In genomic region chr11:126288237-126288636, GRCh38 we compare ENCODE assay signal across 18 cellular contexts. TPM values are rescaled to one million over a fixed set of nuclear protein-coding genes. Genes with fewer than 3 reads are reported as not detected.
A peak's percentile ranks its signal among the peaks of the same experiment; 100 is the strongest.
DNase-seq lines count a peak whose midpoint lies in the region; ATAC-seq and TF ChIP-seq lines count a peak whose summit lies in the region.
"Had no signal": no experiment of that assay in that cellular context is flagged by ENCODE, and none has a peak within 500 bp of the region (broad histone marks: within the 10 kb centered on the region; RNA-seq: fewer than 3 reads in every experiment).

No MANE protein-coding gene starts in this region.

- no peak for ATAC-seq in stimulated activated naive CD8-positive, alpha-beta T cell treated with anti-CD3 and anti-CD28 coated beads, Interleukin-15, amount 100 ng/mL, for 72 hours
- ATAC-seq in Panc1 (no peak), GM21576 (IDR thresholded peaks at IDR 0.05; ENCODE audit: unreplicated experiment) (no peak)
- ATAC-seq: CD8-positive, alpha-beta T cell had no signal

- H3K9me3 ChIP-seq in Panc1 (ENCODE audit: control insufficient read depth, insufficient read depth, low read depth, low read length) = no peaks in the 10 kb centered on the region
- no peaks in the 10 kb centered on the region for H3K9me3 ChIP-seq in neural cell (ENCODE audit: low read length)
- H3K9me3 ChIP-seq: BLaER1, Caco-2 had no signal

- H3K27ac ChIP-seq in Panc1 (ENCODE audit: low read length) (no peak overlapping the region), neural cell (ENCODE audit: low read length) (peak overlapping the region; percentile 87)
- H3K27ac ChIP-seq: BLaER1, C4-2B, GM23248 had no signal

- no peak for DNase-seq in stimulated activated naive CD8-positive, alpha-beta T cell treated with anti-CD3 and anti-CD28 coated beads, Interleukin-15, amount 100 ng/mL, for 72 hours
- DNase-seq in Panc1 (ENCODE audit: low read depth, low spot score) = no peak
- DNase-seq in NCI-H446 treated with DMSO at 0.1 percent for 48 hours (lab: John Stamatoyannopoulos, UW) = no peak
- DNase-seq in HuH-7 (ENCODE audit: low spot score) = no peak
- DNase-seq: Caco-2; CD4-positive, CD25-positive, alpha-beta regulatory T cell; CD8-positive, alpha-beta T cell; DMS153; DND-41; GM23248; H7; HCEC 1CT had no signal

- no peaks in the 10 kb centered on the region for H3K9me2 ChIP-seq in neural cell (ENCODE audit: insufficient read depth, low read length)

- H3K27me3 ChIP-seq in Panc1 (ENCODE audit: control insufficient read depth, insufficient read depth, low read length) (no peaks in the 10 kb centered on the region), neural cell (ENCODE audit: insufficient read depth, low read depth, low read length) (no peaks in the 10 kb centered on the region)
- H3K27me3 ChIP-seq: BLaER1 had no signal

- no peaks in the 10 kb centered on the region for H3K9me3 Mint-ChIP-seq in stimulated activated naive CD8-positive, alpha-beta T cell treated with anti-CD3 and anti-CD28 coated beads, Interleukin-15, Interleukin-2, amounts not matched to agents 100 ng/mL and 50 ng/mL, for 24 hours
- H3K9me3 Mint-ChIP-seq in stimulated activated naive CD8-positive, alpha-beta T cell treated with anti-CD3 and anti-CD28 coated beads, Interleukin-15, amount 100 ng/mL, for 72 hours = no peaks in the 10 kb centered on the region
- H3K9me3 Mint-ChIP-seq: CD8-positive, alpha-beta T cell had no signal

- H3K79me2 ChIP-seq in neural cell (replicated peaks; ENCODE audit: insufficient read depth, low read length) = no peaks in the 10 kb centered on the region

- no peaks in the 10 kb centered on the region for H3K27me3 Mint-ChIP-seq in stimulated activated naive CD8-positive, alpha-beta T cell treated with anti-CD3 and anti-CD28 coated beads, Interleukin-15, Interleukin-2, amounts not matched to agents 100 ng/mL and 50 ng/mL, for 24 hours
- no peaks in the 10 kb centered on the region for H3K27me3 Mint-ChIP-seq in stimulated activated naive CD8-positive, alpha-beta T cell treated with anti-CD3 and anti-CD28 coated beads, Interleukin-15, amount 100 ng/mL, for 72 hours
- H3K27me3 Mint-ChIP-seq: B cell; CD4-positive, CD25-positive, alpha-beta regulatory T cell had no signal

- in situ Hi-C loops in Panc1 (cut with HindIII; ENCODE audit: low pct_unique_long_range_greater_than_20kb, low sequenced_read_pairs) = no loop called here

- TF ChIP-seq RAD21 in neural cell (conservative IDR thresholded peaks at IDR 0.05) = peak; percentile 18

- intact Hi-C loops in Panc1 (cut with micrococcal nuclease; ENCODE audit: unreplicated experiment) = no loop called here

- H3K36me3 ChIP-seq in Panc1 (ENCODE audit: control insufficient read depth, insufficient read depth, low read length) (peaks cover 3% of the 10 kb centered on the region; the same call in 1 of the 2 replicates), neural cell (ENCODE audit: insufficient read depth, low read length) (no peaks in the 10 kb centered on the region)

- TSS peak; percentile 8 for BruUV-seq in Panc1 (replicated peaks; lab: Mats Ljungman, UMichigan)

- H4K20me1 ChIP-seq in neural cell (ENCODE audit: insufficient read depth) = no peaks in the 10 kb centered on the region
- H4K20me1 ChIP-seq: BLaER1 had no signal

- H2AFZ ChIP-seq in neural cell (ENCODE audit: low read depth, low read length) = no peak overlapping the region
- H2AFZ ChIP-seq: GM23248 had no signal

- POLR2A ChIA-PET in Panc1 (lab: Charles Lee) = no interaction called here

- H3K36me3 Mint-ChIP-seq in stimulated activated naive CD8-positive, alpha-beta T cell treated with anti-CD3 and anti-CD28 coated beads, Interleukin-15, Interleukin-2, amounts not matched to agents 100 ng/mL and 50 ng/mL, for 24 hours (ENCODE audit: low read depth) = peaks cover 17% of the 10 kb centered on the region

- H3K27ac Mint-ChIP-seq in stimulated activated naive CD8-positive, alpha-beta T cell treated with anti-CD3 and anti-CD28 coated beads, Interleukin-15, Interleukin-2, amounts not matched to agents 100 ng/mL and 50 ng/mL, for 24 hours = peak overlapping the region; percentile 38
- H3K27ac Mint-ChIP-seq in stimulated activated naive CD8-positive, alpha-beta T cell treated with anti-CD3 and anti-CD28 coated beads, Interleukin-15, amount 100 ng/mL, for 72 hours = no peak overlapping the region
- H3K27ac Mint-ChIP-seq: B cell; CD8-positive, alpha-beta T cell had no signal

- CTCF ChIA-PET in Panc1 (lab: Charles Lee) = no interaction called here

- peak overlapping the region; percentile 32 for H3K9ac ChIP-seq in neural cell (ENCODE audit: low read length)
- H3K9ac ChIP-seq: BLaER1, GM23248 had no signal

- TF ChIP-seq EP300 in neural cell (conservative IDR thresholded peaks at IDR 0.05; ENCODE audit: poor library complexity, severe bottlenecking) = peak; percentile 94

- no peak overlapping the region for H3K4me3 Mint-ChIP-seq in stimulated activated naive CD8-positive, alpha-beta T cell treated with anti-CD3 and anti-CD28 coated beads, Interleukin-15, Interleukin-2, amounts not matched to agents 100 ng/mL and 50 ng/mL, for 24 hours
- no peak overlapping the region for H3K4me3 Mint-ChIP-seq in stimulated activated naive CD8-positive, alpha-beta T cell treated with anti-CD3 and anti-CD28 coated beads, Interleukin-15, amount 100 ng/mL, for 72 hours
- H3K4me3 Mint-ChIP-seq: B cell; CD4-positive, CD25-positive, alpha-beta regulatory T cell; CD8-positive, alpha-beta T cell had no signal

- H3K4me1 Mint-ChIP-seq in stimulated activated naive CD8-positive, alpha-beta T cell treated with anti-CD3 and anti-CD28 coated beads, Interleukin-15, Interleukin-2, amounts not matched to agents 100 ng/mL and 50 ng/mL, for 24 hours (ENCODE audit: low read depth) = peaks cover 50% of the 10 kb centered on the region
- H3K4me1 Mint-ChIP-seq in stimulated activated naive CD8-positive, alpha-beta T cell treated with anti-CD3 and anti-CD28 coated beads, Interleukin-15, amount 100 ng/mL, for 72 hours = peaks cover 48% of the 10 kb centered on the region

- H3F3A ChIP-seq in neural cell (ENCODE audit: insufficient read depth, low read length, poor library complexity, severe bottlenecking) = no peaks in the 10 kb centered on the region

- H3K4me3 ChIP-seq in Panc1 (ENCODE audit: low read depth in 2 of 2, low read length in 2 of 2) (no peak overlapping the region), neural cell (ENCODE audit: low read length) (peak overlapping the region; percentile 29)
- H3K4me3 ChIP-seq: BLaER1, GM23248 had no signal

- H3K4me2 ChIP-seq in neural cell (ENCODE audit: low read length) = peak overlapping the region; percentile 50
- H3K4me2 ChIP-seq: BLaER1 had no signal

- peaks cover 4% of the 10 kb centered on the region; the same call in 1 of the 2 replicates for H3K4me1 ChIP-seq in Panc1 (ENCODE audit: control insufficient read depth, insufficient read depth, low read length)

- TF ChIP-seq CTCF in Panc1 (IDR thresholded peaks at IDR 0.05) (no peak), neural cell (IDR thresholded peaks at IDR 0.05; ENCODE audit: poor library complexity, severe bottlenecking) (no peak)

TF ChIP-seq in neural cell, 6 proteins besides CTCF, POLR2A, EP300 and RAD21:
- no peak for TF ChIP-seq SMC3 (conservative IDR thresholded peaks at IDR 0.05; ENCODE audit: poor library complexity)
- TF ChIP-seq REST (IDR thresholded peaks at IDR 0.05; ENCODE audit: borderline replicate concordance) = peak; percentile 98
- TF ChIP-seq TAF1 (IDR thresholded peaks at IDR 0.05; ENCODE audit: low read depth) = no peak
- TF ChIP-seq EZH2 (IDR thresholded peaks at IDR 0.05; ENCODE audit: borderline replicate concordance, insufficient read depth, low read length, poor library complexity, severe bottlenecking) = no peak
- TF ChIP-seq POLR2AphosphoS5 (IDR thresholded peaks at IDR 0.05) = peak; percentile 83
- peak; percentile 77 for TF ChIP-seq MXI1 (conservative IDR thresholded peaks at IDR 0.05; ENCODE audit: poor library complexity, severe bottlenecking)

RNA-seq across cellular contexts. Expression of gene TIRAP, which starts 5.3 kb away (rescaled TPM):
- total RNA-seq in Panc1 (2021; ENCODE audit: unreplicated experiment) = 19.3 TPM
- 14.4 TPM for polyA plus RNA-seq in Panc1 (2012; ENCODE audit: insufficient read length)
- polyA plus RNA-seq in neural cell = 2.0 and 3.6 TPM in 2 replicates
- 2.4 and 2.7 TPM in 2 replicates for polyA minus RNA-seq in neural cell

RNA-seq across cellular contexts. Expression of gene DCPS, which starts 15.6 kb away (rescaled TPM):
- total RNA-seq in Panc1 (2021; ENCODE audit: unreplicated experiment) = 34.8 TPM
- polyA plus RNA-seq in Panc1 (2012; ENCODE audit: insufficient read length) = 52.2 TPM
- polyA plus RNA-seq in neural cell = 3.7 and 6.4 TPM in 2 replicates
- 5.6 and 7.3 TPM in 2 replicates for polyA minus RNA-seq in neural cell

RNA-seq across cellular contexts. Expression of gene FOXRED1, which starts 19.3 kb away (rescaled TPM):
- 44.8 TPM for total RNA-seq in Panc1 (2021; ENCODE audit: unreplicated experiment)
- polyA plus RNA-seq in Panc1 (2012; ENCODE audit: insufficient read length) = 30.2 TPM
- 68.3 and 77.3 TPM in 2 replicates for polyA plus RNA-seq in neural cell
- 27.0 and 28.0 TPM in 2 replicates for polyA minus RNA-seq in neural cell

RNA-seq across cellular contexts. Expression of gene SRPRA, which starts 19.5 kb away (rescaled TPM):
- total RNA-seq in Panc1 (2021; ENCODE audit: unreplicated experiment) = 149 TPM
- polyA plus RNA-seq in Panc1 (2012; ENCODE audit: insufficient read length) = 135 TPM
- polyA plus RNA-seq in neural cell = 24.9 TPM in 2 replicates
- polyA minus RNA-seq in neural cell = 23.4 and 31.1 TPM in 2 replicates
